In the genomic region with DNA sequence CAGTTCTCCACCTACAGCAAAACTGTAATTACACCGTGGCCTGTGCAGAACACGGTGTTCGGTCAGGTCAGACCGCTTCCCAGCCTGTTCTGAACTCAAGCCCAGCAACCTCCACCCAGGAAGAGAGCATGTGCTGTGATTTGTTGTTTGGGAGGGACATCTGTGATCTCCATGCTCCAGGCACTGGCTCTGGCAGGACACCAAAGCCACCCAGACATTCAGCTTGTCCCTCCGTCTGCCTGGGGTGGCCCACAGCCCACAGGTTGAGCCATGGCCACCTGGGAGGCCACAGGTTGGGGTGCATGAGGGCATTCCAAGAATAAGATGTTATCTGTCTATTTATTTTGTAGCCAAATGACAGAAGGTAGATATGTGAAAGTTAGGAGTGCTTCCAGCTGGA, we compare ENCODE assay signal across 22 cellular contexts.
"Had no signal": no experiment of that assay in that cellular context is flagged by ENCODE, and none has a peak within 500 bp of the region (broad histone marks: within the 10 kb centered on the region; RNA-seq: fewer than 3 reads in every experiment).

No MANE protein-coding gene starts in this region.

- FAIRE-seq: HTR-8/SVneo, RCC 7860 had no signal

- H3K4me1 ChIP-seq: SJSA1 had no signal

- H3K4me3 ChIP-seq: SJSA1, SK-N-MC had no signal

- H3K9me3 ChIP-seq: SJSA1 had no signal

- H3K27me3 ChIP-seq: SJSA1 had no signal

- H3K36me3 ChIP-seq: SJSA1 had no signal

- H3K27ac ChIP-seq: HL-60, SJSA1, SK-N-MC had no signal

- DNase-seq: KBM-7, MV-4-11, NCI-H1048, NCI-H1105, NCI-H1417, NCI-H146, NCI-H1694 treated with DMSO at 0.1 percent for 48 hours, NCI-H1930, NCI-H2081, NCI-H2107, NCI-H2227 treated with DMSO at 0.1 percent for 48 hours, NCI-H524 treated with DMSO at 0.1 percent for 48 hours, NCI-H69, NCI-H774, Right ventricle myocardium superior, RPMI8226, SIG-M5 had no signal
